In the genomic region with DNA sequence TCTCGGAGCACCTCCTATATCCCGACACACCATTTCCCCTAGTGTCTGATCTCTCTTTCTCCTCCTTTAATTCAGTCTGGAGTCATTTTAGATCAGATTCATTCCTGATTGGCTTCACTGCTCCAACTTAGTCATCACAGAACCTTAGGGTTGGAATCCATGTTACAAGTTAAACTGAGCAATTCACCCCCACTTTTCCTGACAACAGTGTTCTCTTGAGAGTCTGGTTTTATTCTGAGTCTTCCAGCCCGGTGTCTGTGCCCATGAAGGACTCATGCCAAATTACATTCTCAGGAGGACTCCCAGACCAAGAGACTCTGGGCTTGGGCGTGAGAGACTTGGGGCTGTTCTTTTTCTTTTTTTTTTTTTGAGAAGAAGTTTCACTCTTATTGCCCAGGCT, we compare ENCODE assay signal across 15 cellular contexts. TPM values are rescaled to one million over a fixed set of nuclear protein-coding genes. Genes with fewer than 3 reads are reported as not detected.
DNase-seq lines count a peak whose midpoint lies in the region; ATAC-seq, FAIRE-seq and TF ChIP-seq lines count a peak whose summit lies in the region.
"Had no signal": no experiment of that assay in that cellular context is flagged by ENCODE, and none has a peak within 500 bp of the region (broad histone marks: within the 10 kb centered on the region; RNA-seq: fewer than 3 reads in every experiment).

No MANE protein-coding gene starts in this region.

- H3K27ac ChIP-seq in stomach smooth muscle (ENCODE audit: low read length) (peak overlapping the region; percentile 100), pancreas (no peak overlapping the region)
- H3K27ac ChIP-seq in naive thymus-derived CD4-positive, alpha-beta T cell (ENCODE audit: low read depth, low read length): no peak overlapping the region

- H3K9me3 ChIP-seq in stomach smooth muscle (ENCODE audit: control insufficient read depth in 2 of 2, low read length in 2 of 2) (no peaks in the 10 kb centered on the region), pancreas (no peaks in the 10 kb centered on the region)
- H3K9me3 ChIP-seq in naive thymus-derived CD4-positive, alpha-beta T cell (ENCODE audit: control insufficient read depth in 2 of 3, low read length in 3 of 3): no peaks in the 10 kb centered on the region

- no peak for FAIRE-seq in pancreas (lab: Jason Lieb, UNC)

- no peak overlapping the region for H3K4me3 ChIP-seq in stomach smooth muscle (ENCODE audit: low read length in 2 of 2)
- no peak overlapping the region for H3K4me3 ChIP-seq in pancreas
- no peak overlapping the region for H3K4me3 ChIP-seq in naive thymus-derived CD4-positive, alpha-beta T cell (ENCODE audit: low read length)

- no peaks in the 10 kb centered on the region for H3K27me3 Mint-ChIP-seq in Calu3 (ENCODE audit: unreplicated experiment)
- H3K27me3 Mint-ChIP-seq in naive thymus-derived CD4-positive, alpha-beta T cell: no peaks in the 10 kb centered on the region
- H3K27me3 Mint-ChIP-seq: activated CD8-positive, alpha-beta memory T cell treated with anti-CD3 and anti-CD28 coated beads, Interleukin-2, amount 10 ng/mL, durations not matched to agents 7 days and 5 days; activated naive CD8-positive, alpha-beta T cell; CD4-positive, alpha-beta T cell had no signal

- no peak for TF ChIP-seq CTCF in Calu3 (IDR thresholded peaks at IDR 0.05; ENCODE audit: unreplicated experiment)
- no peak for TF ChIP-seq CTCF in pancreas (IDR thresholded peaks at IDR 0.05)

- peaks cover 3 to 20% of the 10 kb centered on the region in 2 donors for H3K36me3 ChIP-seq in stomach smooth muscle (ENCODE audit: control insufficient read depth in 2 of 2, insufficient read depth in 2 of 2, low read length in 2 of 2)
- no peaks in the 10 kb centered on the region for H3K36me3 ChIP-seq in pancreas
- peaks cover 0 to 4% (median 0%) of the 10 kb centered on the region in 3 experiments for H3K36me3 ChIP-seq in naive thymus-derived CD4-positive, alpha-beta T cell (ENCODE audit: control insufficient read depth in 2 of 3, insufficient read depth in 3 of 3, low read length in 3 of 3)

- H3K9ac ChIP-seq in stomach smooth muscle (ENCODE audit: low read length in 2 of 2): peak overlapping the region; percentile 60 to 62

- BruUV-seq in Calu3 (replicated peaks; lab: Mats Ljungman, UMichigan): no TSS peak

- intact Hi-C loops in Calu3 (cut with micrococcal nuclease; ENCODE audit: unreplicated experiment): no loop called here
- intact Hi-C loops in pancreas (cut with DNase I): no loop called here
- intact Hi-C loops in naive thymus-derived CD4-positive, alpha-beta T cell (cut with micrococcal nuclease): no loop called here

- peak overlapping the region; percentile 31 for H3K27ac Mint-ChIP-seq in Calu3 (ENCODE audit: unreplicated experiment)
- no peak overlapping the region for H3K27ac Mint-ChIP-seq in naive thymus-derived CD4-positive, alpha-beta T cell
- H3K27ac Mint-ChIP-seq: activated CD8-positive, alpha-beta memory T cell treated with anti-CD3 and anti-CD28 coated beads, Interleukin-2, amount 10 ng/mL, durations not matched to agents 7 days and 5 days; activated naive CD8-positive, alpha-beta T cell; CD4-positive, alpha-beta T cell had no signal

- H3K4me1 ChIP-seq in stomach smooth muscle (ENCODE audit: control insufficient read depth, insufficient read depth, low read length): peaks cover 41% of the 10 kb centered on the region
- H3K4me1 ChIP-seq in pancreas: peaks cover 0 to 9% (median 0%) of the 10 kb centered on the region in 3 donors
- no peaks in the 10 kb centered on the region for H3K4me1 ChIP-seq in naive thymus-derived CD4-positive, alpha-beta T cell (ENCODE audit: control insufficient read depth in 2 of 2, insufficient read depth in 2 of 2, low read length in 2 of 2)

- DNase-seq in Calu3 (no peak), astrocyte of the hippocampus (ENCODE audit: low read depth, low spot score) (peak; percentile 36), kidney tubule cell (ENCODE audit: low spot score) (peak; percentile 81), pancreas (no peak), ecto neural progenitor cell (ENCODE audit: low spot score) (no peak)
- no peak for DNase-seq in naive thymus-derived CD4-positive, alpha-beta T cell
- DNase-seq: activated CD8-positive, alpha-beta memory T cell treated with anti-CD3 and anti-CD28 coated beads, Interleukin-2, amount 10 ng/mL, durations not matched to agents 7 days and 5 days; CD4-positive, alpha-beta T cell; islet precursor cell; NCI-H1105 treated with DMSO at 0.1 percent for 48 hours; NCI-H526 treated with DMSO at 0.1 percent for 48 hours; nephron progenitor cell had no signal

- H3K27me3 ChIP-seq in stomach smooth muscle (ENCODE audit: control insufficient read depth in 1 of 2, insufficient read depth in 2 of 2, low read length in 2 of 2): no peaks in the 10 kb centered on the region
- H3K27me3 ChIP-seq in pancreas: no peaks in the 10 kb centered on the region
- no peaks in the 10 kb centered on the region for H3K27me3 ChIP-seq in naive thymus-derived CD4-positive, alpha-beta T cell (ENCODE audit: control insufficient read depth in 2 of 2, insufficient read depth in 2 of 2, low read length in 2 of 2)

- POLR2A ChIA-PET in naive thymus-derived CD4-positive, alpha-beta T cell (lab: Charles Lee): no interaction called here

- H3K4me3 Mint-ChIP-seq in Calu3 (ENCODE audit: low read depth, unreplicated experiment): no peak overlapping the region
- H3K4me3 Mint-ChIP-seq in naive thymus-derived CD4-positive, alpha-beta T cell: no peak overlapping the region
- H3K4me3 Mint-ChIP-seq: activated CD8-positive, alpha-beta memory T cell treated with anti-CD3 and anti-CD28 coated beads, Interleukin-2, amount 10 ng/mL, durations not matched to agents 7 days and 5 days; activated naive CD8-positive, alpha-beta T cell; CD4-positive, alpha-beta T cell; nephron progenitor cell had no signal

- peaks cover 25% of the 10 kb centered on the region for H3K36me3 Mint-ChIP-seq in Calu3 (ENCODE audit: insufficient read depth, unreplicated experiment)
- peaks cover 3 to 64% (median 28%) of the 10 kb centered on the region in 5 donors for H3K36me3 Mint-ChIP-seq in naive thymus-derived CD4-positive, alpha-beta T cell

- ATAC-seq in HG03025 (IDR thresholded peaks at IDR 0.05; ENCODE audit: low FRiP score, unreplicated experiment) (no peak), pancreas (no peak)
- no peak for ATAC-seq in naive thymus-derived CD4-positive, alpha-beta T cell
- ATAC-seq: activated CD8-positive, alpha-beta memory T cell treated with anti-CD3 and anti-CD28 coated beads, Interleukin-2, amount 10 ng/mL, durations not matched to agents 7 days and 5 days had no signal

- H3K9me3 Mint-ChIP-seq in Calu3 (ENCODE audit: low read depth, unreplicated experiment): no peaks in the 10 kb centered on the region
- no peaks in the 10 kb centered on the region for H3K9me3 Mint-ChIP-seq in naive thymus-derived CD4-positive, alpha-beta T cell
- H3K9me3 Mint-ChIP-seq: CD4-positive, alpha-beta T cell; nephron progenitor cell had no signal

- CTCF ChIA-PET in Calu3 (lab: Charles Lee): interaction anchor here (0.8 to 1.4 kb wide), 6 partner anchors 12 to 466 kb away, joined by 3 to 7 read pairs (median 3); partner anchors contain the start of gene BCL6
- CTCF ChIA-PET in naive thymus-derived CD4-positive, alpha-beta T cell (lab: Charles Lee): no interaction called here

- WGBS in pancreas, 2 donors: 95 to 97% methylated on average over 4 of the region's 4 CpGs

- peaks cover 58% of the 10 kb centered on the region for H3K4me1 Mint-ChIP-seq in Calu3 (ENCODE audit: low read depth, unreplicated experiment)
- peaks cover 8 to 28% (median 22%) of the 10 kb centered on the region in 7 donors for H3K4me1 Mint-ChIP-seq in naive thymus-derived CD4-positive, alpha-beta T cell
- H3K4me1 Mint-ChIP-seq: activated CD8-positive, alpha-beta memory T cell treated with anti-CD3 and anti-CD28 coated beads, Interleukin-2, amount 10 ng/mL, durations not matched to agents 7 days and 5 days had no signal

RNA-seq across cellular contexts. Expression of gene LPP, which starts 57.5 kb away (rescaled TPM):
- total RNA-seq in Calu3 (2022): 219 and 264 TPM in 2 replicates
- total RNA-seq in pancreas: 10 to 100 TPM; 43.2 to 84.4 (median 50.3) TPM
- polyA plus RNA-seq in pancreas: 1 to 10 TPM; 4.9 to 9.4 TPM
- 10 to 100 TPM; 12.5 to 95.2 (median 52.3) TPM for total RNA-seq in naive thymus-derived CD4-positive, alpha-beta T cell
- polyA plus RNA-seq in naive thymus-derived CD4-positive, alpha-beta T cell: 10 to 100 TPM; 10.3 to 12.1 TPM

Comparison
In these comparisons a context has a peak if more than half of its experiments do, and no peak if none do; other contexts are left out.
1. DNase-seq: peak in astrocyte of the hippocampus (single experiment) and kidney tubule cell (single experiment); none in Calu3 (single experiment), pancreas (0 of 6), naive thymus-derived CD4-positive, alpha-beta T cell (0 of 9) and ecto neural progenitor cell (single experiment).